ENCODE assay signal across 16 cellular contexts in the genomic region with DNA sequence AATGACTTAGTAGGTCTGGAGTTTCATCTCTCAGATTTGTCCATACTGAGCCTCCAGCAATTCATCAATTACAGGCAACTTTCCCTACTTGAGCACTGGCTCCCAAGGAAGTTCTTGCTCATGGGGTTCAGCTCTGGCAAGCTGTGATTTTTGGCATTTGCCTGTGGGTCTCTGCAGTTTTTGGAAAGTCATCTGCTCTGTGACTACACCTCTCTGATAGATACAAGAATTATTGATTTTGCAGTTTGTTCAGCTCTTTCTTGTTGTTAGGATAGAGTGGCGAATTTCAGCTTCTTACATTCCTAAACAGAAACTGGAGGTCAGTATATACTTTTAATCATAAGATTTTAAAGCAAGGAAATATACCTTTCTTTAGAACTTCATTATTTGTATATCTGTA.
DNase-seq lines count a peak whose midpoint lies in the region; ATAC-seq, FAIRE-seq and TF ChIP-seq lines count a peak whose summit lies in the region.
"Had no signal": no experiment of that assay in that cellular context is flagged by ENCODE, and none has a peak within 500 bp of the region (broad histone marks: within the 10 kb centered on the region; RNA-seq: fewer than 3 reads in every experiment).

No MANE protein-coding gene starts in this region.

- peak in 3 of 4 donors; percentile 6 to 62 (median 51) for ATAC-seq in right lobe of liver
- no peak for ATAC-seq in HepG2
- ATAC-seq: GM23338 had no signal

- DNase-seq in right lobe of liver, result no peak
- no peak for DNase-seq in HepG2 (ENCODE audit: low spot score)
- DNase-seq in fibroblast of mammary gland (ENCODE audit: low read depth), result no peak
- DNase-seq in foreskin fibroblast, result no peak
- DNase-seq in GM12891 (ENCODE audit: insufficient read length, low spot score), result no peak
- no peak for DNase-seq in activated naive CD4-positive, alpha-beta T cell treated with anti-CD3 and anti-CD28 coated beads, Interleukin-2, amount 10 ng/mL, durations not matched to agents 7 days and 5 days
- DNase-seq: 8988T; ACHN; Calu3; CD4-positive, alpha-beta T cell; DMS 273 treated with DMSO at 0.1 percent for 48 hours; H7 had no signal

- peaks cover 0 to 37% (median 6%) of the 10 kb centered on the region in 4 donors for H3K4me1 ChIP-seq in right lobe of liver
- peaks cover 22% of the 10 kb centered on the region for H3K4me1 ChIP-seq in HepG2 (ENCODE audit: insufficient read depth, low read length)
- H3K4me1 ChIP-seq in skeletal muscle satellite cell (ENCODE audit: control insufficient read depth, insufficient read depth, low read length), result peaks cover 24% of the 10 kb centered on the region
- H3K4me1 ChIP-seq: BLaER1 treated with 17β-estradiol and CSF1 and Interleukin-3, amounts not matched to agents 10 nM and 100 nM had no signal

- CTCF ChIA-PET in HepG2 (lab: Yijun Ruan, JAX; ENCODE audit: low intra/inter-chr PET ratio, low total read pairs), result no interaction called here
- CTCF ChIA-PET in activated naive CD4-positive, alpha-beta T cell treated with anti-CD3 and anti-CD28 coated beads, Interleukin-2, amount 10 ng/mL, durations not matched to agents 7 days and 5 days (lab: Charles Lee), result interaction anchor here (1.1 kb wide), 1 partner anchor 17 kb away, joined by 3 read pairs; no protein-coding TSS in a partner anchor

- no peaks in the 10 kb centered on the region for H3K27me3 Mint-ChIP-seq in activated naive CD4-positive, alpha-beta T cell treated with anti-CD3 and anti-CD28 coated beads, Interleukin-2, amount 10 ng/mL, durations not matched to agents 7 days and 5 days

- in situ Hi-C loops in HepG2 (cut with HindIII; ENCODE audit: extremely low pct_ligation_motif_present, low pct_unique_long_range_greater_than_20kb), result no loop called here

- TF ChIP-seq CTCF in right lobe of liver (IDR thresholded peaks at IDR 0.05), result no peak
- no peak for TF ChIP-seq CTCF in HepG2 (CRISPR knock-in tag; IDR thresholded peaks at IDR 0.05)
- no peak for TF ChIP-seq CTCF in fibroblast of mammary gland (conservative IDR thresholded peaks at IDR 0.05; ENCODE audit: control insufficient read depth, insufficient read depth, low read depth, low read length)
- no peak for TF ChIP-seq CTCF in foreskin fibroblast (IDR thresholded peaks at IDR 0.05; ENCODE audit: low read depth, low read length)

- H3K27me3 ChIP-seq in right lobe of liver (no peaks in the 10 kb centered on the region), HepG2 (ENCODE audit: control insufficient read depth in 1 of 2, insufficient read depth in 2 of 2, low read length in 2 of 2) (no peaks in the 10 kb centered on the region), skeletal muscle satellite cell (ENCODE audit: control insufficient read depth, insufficient read depth, low read length) (no peaks in the 10 kb centered on the region)
- H3K27me3 ChIP-seq: BLaER1 treated with 17β-estradiol and CSF1 and Interleukin-3, amounts not matched to agents 10 nM and 100 nM had no signal

- 33% methylated on average over 1 of the region's 1 CpG for WGBS in right lobe of liver (ENCODE audit: insufficient coverage, low coverage, low lambda C conversion rate, missing lambda C conversion rate)
- 0% methylated on average over 1 of the region's 1 CpG for WGBS in HepG2 (ENCODE audit: low lambda C conversion rate)

- H3K27ac ChIP-seq in right lobe of liver (peak overlapping the region in 1 of 3 donors; percentile 71), HepG2 (ENCODE audit: extremely low read length, insufficient read depth, low read length) (no peak overlapping the region)
- H3K27ac ChIP-seq: BLaER1 treated with 17β-estradiol and CSF1 and Interleukin-3, amounts not matched to agents 10 nM and 100 nM had no signal

- POLR2A ChIA-PET in HepG2 (lab: Yijun Ruan, JAX), result no interaction called here

- H3K4me2 ChIP-seq in HepG2 (ENCODE audit: low read depth, low read length) (no peak overlapping the region), skeletal muscle satellite cell (ENCODE audit: low read length) (peak overlapping the region; percentile 54)
- H3K4me2 ChIP-seq: BLaER1 treated with 17β-estradiol and CSF1 and Interleukin-3, amounts not matched to agents 10 nM and 100 nM; GM23338 had no signal

- no peaks in the 10 kb centered on the region for H3K36me3 Mint-ChIP-seq in activated naive CD4-positive, alpha-beta T cell treated with anti-CD3 and anti-CD28 coated beads, Interleukin-2, amount 10 ng/mL, durations not matched to agents 7 days and 5 days

- no peak overlapping the region for H2AFZ ChIP-seq in HepG2 (ENCODE audit: low read length)
- H2AFZ ChIP-seq: GM23338 had no signal

- intact Hi-C loops in right lobe of liver (cut with DNase I), result no loop called here
- intact Hi-C loops in HepG2 (cut with micrococcal nuclease; ENCODE audit: unreplicated experiment), result no loop called here

- BruUV-seq in HepG2 (replicated peaks; lab: Mats Ljungman, UMichigan), result no TSS peak

- no peaks in the 10 kb centered on the region for H3K79me2 ChIP-seq in HepG2 (ENCODE audit: insufficient read depth, low read length)

- no peaks in the 10 kb centered on the region for H3K4me1 Mint-ChIP-seq in activated naive CD4-positive, alpha-beta T cell treated with anti-CD3 and anti-CD28 coated beads, Interleukin-2, amount 10 ng/mL, durations not matched to agents 7 days and 5 days
- H3K4me1 Mint-ChIP-seq: GM23338 had no signal

- no peak overlapping the region for H3K4me3 Mint-ChIP-seq in activated naive CD4-positive, alpha-beta T cell treated with anti-CD3 and anti-CD28 coated beads, Interleukin-2, amount 10 ng/mL, durations not matched to agents 7 days and 5 days
- H3K4me3 Mint-ChIP-seq: CD4-positive, alpha-beta T cell; GM23338 had no signal

- FAIRE-seq in HepG2 (lab: Jason Lieb, UNC), result no peak
- no peak for FAIRE-seq in GM12891 (lab: Jason Lieb, UNC)
- FAIRE-seq: GM18507 had no signal

- H3K9me3 ChIP-seq in right lobe of liver (no peaks in the 10 kb centered on the region), HepG2 (ENCODE audit: low read length) (no peaks in the 10 kb centered on the region), skeletal muscle satellite cell (replicated peaks; ENCODE audit: low read length) (no peaks in the 10 kb centered on the region)

- H3K9ac ChIP-seq in HepG2 (ENCODE audit: insufficient read depth, low read depth, low read length) (no peak overlapping the region), skeletal muscle satellite cell (ENCODE audit: low read depth, low read length) (peak overlapping the region; percentile 58)
- H3K9ac ChIP-seq: BLaER1 treated with 17β-estradiol and CSF1 and Interleukin-3, amounts not matched to agents 10 nM and 100 nM had no signal

- no peak for TF ChIP-seq RAD21 in HepG2 (CRISPR knock-in tag; IDR thresholded peaks at IDR 0.05)

- H3K27ac Mint-ChIP-seq in activated naive CD4-positive, alpha-beta T cell treated with anti-CD3 and anti-CD28 coated beads, Interleukin-2, amount 10 ng/mL, durations not matched to agents 7 days and 5 days, result no peak overlapping the region
- H3K27ac Mint-ChIP-seq: CD4-positive, alpha-beta T cell; GM23338 had no signal

- TF ChIP-seq EP300 in HepG2 (IDR thresholded peaks at IDR 0.05; ENCODE audit: low read depth in 2 of 2, low read length in 2 of 2) (no peak), HepG2 (CRISPR knock-in tag; IDR thresholded peaks at IDR 0.05; ENCODE audit: borderline replicate concordance) (no peak)

- H4K20me1 ChIP-seq in HepG2 (ENCODE audit: insufficient read depth, low read length), result no peaks in the 10 kb centered on the region
- H4K20me1 ChIP-seq: BLaER1 treated with 17β-estradiol and CSF1 and Interleukin-3, amounts not matched to agents 10 nM and 100 nM had no signal

- H3K4me3 ChIP-seq in right lobe of liver, result no peak overlapping the region
- no peak overlapping the region for H3K4me3 ChIP-seq in HepG2 (replicated peaks in 1 of 3; ENCODE audit: insufficient read depth in 1 of 3, low read depth in 2 of 3, low read length in 3 of 3)
- peak overlapping the region; percentile 36 for H3K4me3 ChIP-seq in fibroblast of mammary gland (ENCODE audit: control insufficient read depth, low read depth, low read length)
- no peak overlapping the region for H3K4me3 ChIP-seq in skeletal muscle satellite cell (ENCODE audit: low read length)
- H3K4me3 ChIP-seq in foreskin fibroblast (ENCODE audit: low read depth in 1 of 2, low read length in 2 of 2), result no peak overlapping the region
- H3K4me3 ChIP-seq: BLaER1 treated with 17β-estradiol and CSF1 and Interleukin-3, amounts not matched to agents 10 nM and 100 nM; GM23338 had no signal

- H3K36me3 ChIP-seq in right lobe of liver, result no peaks in the 10 kb centered on the region
- H3K36me3 ChIP-seq in HepG2 (replicated peaks in 1 of 2; ENCODE audit: control insufficient read depth in 1 of 2, insufficient read depth in 2 of 2, low read length in 2 of 2), result no peaks in the 10 kb centered on the region
- H3K36me3 ChIP-seq in skeletal muscle satellite cell (ENCODE audit: insufficient read depth, low read length), result no peaks in the 10 kb centered on the region
- H3K36me3 ChIP-seq: BLaER1 treated with 17β-estradiol and CSF1 and Interleukin-3, amounts not matched to agents 10 nM and 100 nM had no signal

- TF ChIP-seq POLR2A in right lobe of liver (IDR thresholded peaks at IDR 0.05) (no peak), HepG2 (IDR thresholded peaks at IDR 0.05; ENCODE audit: insufficient read depth in 1 of 2, low read depth in 2 of 2, low read length in 2 of 2) (no peak), GM12891 (IDR thresholded peaks at IDR 0.05; ENCODE audit: low read depth, low read length) (no peak)

- H3K9me3 Mint-ChIP-seq in activated naive CD4-positive, alpha-beta T cell treated with anti-CD3 and anti-CD28 coated beads, Interleukin-2, amount 10 ng/mL, durations not matched to agents 7 days and 5 days, result no peaks in the 10 kb centered on the region
- H3K9me3 Mint-ChIP-seq: CD4-positive, alpha-beta T cell; GM23338 had no signal

TF ChIP-seq in HepG2, 621 proteins besides CTCF, POLR2A, EP300 and RAD21 (continues in another document):
- no peak for TF ChIP-seq ZSCAN20 (CRISPR knock-in tag; IDR thresholded peaks at IDR 0.05; ENCODE audit: borderline replicate concordance)
- no peak for TF ChIP-seq ZNF749 (CRISPR knock-in tag; IDR thresholded peaks at IDR 0.05; ENCODE audit: borderline replicate concordance)

TF ChIP-seq in GM12891, 5 proteins besides CTCF, POLR2A, EP300 and RAD21:
- no peak for TF ChIP-seq POLR2AphosphoS5 (IDR thresholded peaks at IDR 0.05; ENCODE audit: low read depth, low read length)
